In genomic region chr6:42984924-42985475, GRCh38 we compare ENCODE assay signal across 8 cellular contexts. TPM values are rescaled to one million over a fixed set of nuclear protein-coding genes. Genes with fewer than 3 reads are reported as not detected.
DNase-seq lines count a peak whose midpoint lies in the region; TF ChIP-seq lines count a peak whose summit lies in the region.

No MANE protein-coding gene starts in this region.

- peak overlapping the region; percentile 93 for H3K4me3 ChIP-seq in GM12864 (ENCODE audit: low read depth, low read length)
- H3K4me3 ChIP-seq in mucosa of stomach (ENCODE audit: low read length) = peak overlapping the region; percentile 57

- DNase-seq in GM12864 (ENCODE audit: low read depth) = no peak
- peak; percentile 24 for DNase-seq in RPMI7951 (ENCODE audit: low read depth)
- DNase-seq in dermis blood vessel endothelial cell = peak; percentile 30
- DNase-seq in NCI-H345 treated with DMSO at 0.1 percent for 48 hours (lab: John Stamatoyannopoulos, UW; ENCODE audit: unreplicated experiment) = no peak
- no peak for DNase-seq in NK-92 (lab: John Stamatoyannopoulos, UW; ENCODE audit: unreplicated experiment)
- DNase-seq in mesenteric fat pad (ENCODE audit: low spot score) = no peak
- DNase-seq in glomerular visceral epithelial cell (ENCODE audit: extremely low spot score) = no peak

- peaks cover 19% of the 10 kb centered on the region for H3K4me1 ChIP-seq in mucosa of stomach (ENCODE audit: control insufficient read depth, insufficient read depth, low read length)

- TF ChIP-seq CTCF in GM12864 (IDR thresholded peaks at IDR 0.05; ENCODE audit: low read depth, low read length, missing control alignments) = no peak

- no peaks in the 10 kb centered on the region for H3K9me3 ChIP-seq in mucosa of stomach (ENCODE audit: control insufficient read depth, low read length)

- H3K27me3 ChIP-seq in mucosa of stomach (ENCODE audit: control insufficient read depth, insufficient read depth, low read length) = no peaks in the 10 kb centered on the region

- peaks cover 4% of the 10 kb centered on the region for H3K36me3 ChIP-seq in mucosa of stomach (ENCODE audit: control insufficient read depth, insufficient read depth, low read length)

- H3K9ac ChIP-seq in mucosa of stomach (ENCODE audit: low read length) = peak overlapping the region; percentile 88

RNA-seq across cellular contexts. Expression of gene PPP2R5D, which starts 0.6 kb away (rescaled TPM):
- total RNA-seq in RPMI7951 (2014; rRNA removed; shearing (Covaris generic)) = 81.0 and 98.6 TPM in 2 replicates
- total RNA-seq in dermis blood vessel endothelial cell (37.3 and 45.6 TPM in 2 replicates), mesenteric fat pad (27.8 TPM)

RNA-seq across cellular contexts. Expression of gene PEX6, which starts 6.0 kb away (rescaled TPM):
- total RNA-seq in RPMI7951 (2014; rRNA removed; shearing (Covaris generic)) = 16.5 and 18.1 TPM in 2 replicates
- total RNA-seq in dermis blood vessel endothelial cell (19.1 and 45.8 TPM in 2 replicates), mesenteric fat pad (13.4 TPM)

RNA-seq across cellular contexts. Expression of gene GNMT, which starts 24.4 kb away (rescaled TPM):
- 0.12 TPM in 1 of 2 replicates, not detected in the other for total RNA-seq in RPMI7951 (2014; rRNA removed; shearing (Covaris generic))
- 0.23 TPM in 1 of 2 replicates, not detected in the other for total RNA-seq in dermis blood vessel endothelial cell
- total RNA-seq in mesenteric fat pad = 0.61 TPM

RNA-seq across cellular contexts. Expression of gene MEA1, which starts 28.7 kb away (rescaled TPM):
- total RNA-seq in RPMI7951 (2014; rRNA removed; shearing (Covaris generic)) = 131 and 184 TPM in 2 replicates
- total RNA-seq in dermis blood vessel endothelial cell (33.6 and 52.9 TPM in 2 replicates), mesenteric fat pad (46.1 TPM)

RNA-seq across cellular contexts. Expression of gene KLHDC3, which starts 29.0 kb away (rescaled TPM):
- 69.3 and 89.0 TPM in 2 replicates for total RNA-seq in RPMI7951 (2014; rRNA removed; shearing (Covaris generic))
- total RNA-seq in dermis blood vessel endothelial cell (134 and 173 TPM in 2 replicates), mesenteric fat pad (71.6 TPM)

Comparison
In these comparisons a context has a peak if more than half of its experiments do, and no peak if none do; other contexts are left out.
1. DNase-seq: peak in RPMI7951 (single experiment) and dermis blood vessel endothelial cell (single experiment); none in GM12864 (single experiment), NCI-H345 treated with DMSO at 0.1 percent for 48 hours (single experiment), NK-92 (single experiment), mesenteric fat pad (single experiment) and glomerular visceral epithelial cell (single experiment).